ENCODE assay signal across 13 cellular contexts in the genomic region with DNA sequence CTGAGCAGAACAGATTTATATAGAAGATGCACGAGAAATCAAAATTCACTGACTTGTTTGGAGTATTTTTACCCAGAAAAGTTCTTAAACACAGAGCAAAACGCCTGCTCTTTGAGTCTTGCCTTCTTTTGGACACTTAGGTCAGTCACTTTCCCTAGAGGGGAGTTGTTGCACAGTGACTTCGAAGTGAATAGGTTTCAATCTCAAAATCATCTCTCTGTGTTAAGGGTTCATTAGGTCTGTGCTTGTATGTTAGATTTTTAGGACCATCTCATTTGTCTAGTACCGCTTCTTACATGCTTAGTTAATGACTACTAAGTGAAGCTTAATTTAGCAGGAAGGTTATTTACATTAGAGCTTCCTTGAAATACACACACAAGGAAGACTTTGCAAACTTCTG. TPM values are rescaled to one million over a fixed set of nuclear protein-coding genes. Genes with fewer than 3 reads are reported as not detected.
DNase-seq lines count a peak whose midpoint lies in the region; ATAC-seq and TF ChIP-seq lines count a peak whose summit lies in the region.
"Had no signal": no experiment of that assay in that cellular context is flagged by ENCODE, and none has a peak within 500 bp of the region (broad histone marks: within the 10 kb centered on the region; RNA-seq: fewer than 3 reads in every experiment).

No MANE protein-coding gene starts in this region.

- peak overlapping the region; percentile 72 for H3K9ac ChIP-seq in muscle layer of colon (ENCODE audit: low read length)

- H3K9me3 ChIP-seq in muscle layer of colon (ENCODE audit: low read length) (no peaks in the 10 kb centered on the region), tibial artery (no peaks in the 10 kb centered on the region)

- peaks cover 35% of the 10 kb centered on the region for H3K4me1 ChIP-seq in muscle layer of colon (ENCODE audit: insufficient read depth, low read length)
- H3K4me1 ChIP-seq in tibial artery = peaks cover 0 to 36% (median 0%) of the 10 kb centered on the region in 4 donors

- CTCF ChIA-PET in WTC11 (lab: Charles Lee) = no interaction called here

- POLR2A ChIA-PET in WTC11 (lab: Charles Lee) = no interaction called here

- H3K27me3 ChIP-seq in muscle layer of colon (ENCODE audit: control insufficient read depth in 1 of 2, insufficient read depth in 2 of 2, low read length in 2 of 2) (no peaks in the 10 kb centered on the region), tibial artery (no peaks in the 10 kb centered on the region)

- H3K27me3 Mint-ChIP-seq in dendritic cell treated with granulocyte-macrophage colony-stimulating factor and Interleukin-4, amounts not matched to agents 40 ng/mL and 50 ng/mL, for 4 days = peaks cover 4% of the 10 kb centered on the region
- no peaks in the 10 kb centered on the region for H3K27me3 Mint-ChIP-seq in WTC11 (ENCODE audit: low read depth)

- ATAC-seq in WTC11 (no peak), HG03342 (IDR thresholded peaks at IDR 0.05; ENCODE audit: unreplicated experiment) (no peak), HG03354 (IDR thresholded peaks at IDR 0.05; ENCODE audit: poor library complexity, severe bottlenecking, unreplicated experiment) (no peak)
- ATAC-seq: activated T-cell treated with anti-CD3 and anti-CD28 coated beads, Interleukin-2, amount 50 U/mL, for 72 hours had no signal

- intact Hi-C loops in dendritic cell treated with granulocyte-macrophage colony-stimulating factor and Interleukin-4, amounts not matched to agents 40 ng/mL and 50 ng/mL, for 4 days (cut with micrococcal nuclease) = loop anchor here (5.0 to 10.0 kb wide), 3 partner anchors 44 to 646 kb away; no protein-coding TSS in a partner anchor
- intact Hi-C loops in tibial artery (cut with DNase I; ENCODE audit: low total_unique reads) = no loop called here

- no peak overlapping the region for H3K4me3 Mint-ChIP-seq in dendritic cell treated with granulocyte-macrophage colony-stimulating factor and Interleukin-4, amounts not matched to agents 40 ng/mL and 50 ng/mL, for 4 days
- no peak overlapping the region for H3K4me3 Mint-ChIP-seq in WTC11
- H3K4me3 Mint-ChIP-seq: activated T-cell treated with anti-CD3 and anti-CD28 coated beads, Interleukin-2, amount 50 U/mL, for 72 hours had no signal

- H3K9me3 Mint-ChIP-seq in dendritic cell treated with granulocyte-macrophage colony-stimulating factor and Interleukin-4, amounts not matched to agents 40 ng/mL and 50 ng/mL, for 4 days = no peaks in the 10 kb centered on the region
- H3K9me3 Mint-ChIP-seq in WTC11 = no peaks in the 10 kb centered on the region
- H3K9me3 Mint-ChIP-seq: activated T-cell treated with anti-CD3 and anti-CD28 coated beads, Interleukin-2, amount 50 U/mL, for 72 hours had no signal

- H3K4me3 ChIP-seq in muscle layer of colon (ENCODE audit: low read depth in 1 of 2, low read length in 2 of 2) (peak overlapping the region; percentile 44 to 70), tibial artery (peak overlapping the region; percentile 41 to 42)

- H3K36me3 ChIP-seq in muscle layer of colon (ENCODE audit: insufficient read depth, low read length) (no peaks in the 10 kb centered on the region), tibial artery (no peaks in the 10 kb centered on the region)

- H3K27ac ChIP-seq in muscle layer of colon (ENCODE audit: low read depth, low read length) (peak overlapping the region; percentile 86), tibial artery (peak overlapping the region in 1 of 2 donors; percentile 64)

- TF ChIP-seq CTCF in tibial artery (IDR thresholded peaks at IDR 0.05) = no peak
- TF ChIP-seq CTCF in WTC11 (IDR thresholded peaks at IDR 0.05) = no peak

- DNase-seq in NCI-H69 (lab: John Stamatoyannopoulos, UW) = peak; percentile 75
- no peak for DNase-seq in tibial artery
- no peak for DNase-seq in iPS-NIHi7 (ENCODE audit: extremely low spot score)
- DNase-seq in WTC11 (ENCODE audit: low spot score) = no peak
- DNase-seq: activated CD4-positive, alpha-beta T cell treated with anti-CD3 and anti-CD28 coated beads for 48 hours; activated T-cell treated with anti-CD3 and anti-CD28 coated beads, Interleukin-2, amount 50 U/mL, for 72 hours; anterior cingulate cortex; effector CD4-positive, alpha-beta T cell; glutamatergic neuron had no signal

- H3K36me3 Mint-ChIP-seq in dendritic cell treated with granulocyte-macrophage colony-stimulating factor and Interleukin-4, amounts not matched to agents 40 ng/mL and 50 ng/mL, for 4 days (ENCODE audit: low read depth) = peaks cover 5% of the 10 kb centered on the region
- no peaks in the 10 kb centered on the region for H3K36me3 Mint-ChIP-seq in WTC11

- peaks cover 54% of the 10 kb centered on the region for H3K4me1 Mint-ChIP-seq in dendritic cell treated with granulocyte-macrophage colony-stimulating factor and Interleukin-4, amounts not matched to agents 40 ng/mL and 50 ng/mL, for 4 days (ENCODE audit: low read depth)
- peaks cover 25% of the 10 kb centered on the region for H3K4me1 Mint-ChIP-seq in WTC11

- H3K27ac Mint-ChIP-seq in dendritic cell treated with granulocyte-macrophage colony-stimulating factor and Interleukin-4, amounts not matched to agents 40 ng/mL and 50 ng/mL, for 4 days = peak overlapping the region; percentile 30
- no peak overlapping the region; the same call in 1 of the 2 replicates for H3K27ac Mint-ChIP-seq in WTC11
- H3K27ac Mint-ChIP-seq: activated T-cell treated with anti-CD3 and anti-CD28 coated beads, Interleukin-2, amount 50 U/mL, for 72 hours had no signal

TF ChIP-seq in WTC11, 78 proteins besides CTCF, POLR2A, EP300 and RAD21 (continues in another document):
- TF ChIP-seq PRRX2 (CRISPR knock-in tag; IDR thresholded peaks at IDR 0.05) = no peak
- no peak for TF ChIP-seq OVOL2 (CRISPR knock-in tag; IDR thresholded peaks at IDR 0.05; ENCODE audit: borderline replicate concordance)
- no peak for TF ChIP-seq ESRRA (CRISPR knock-in tag; IDR thresholded peaks at IDR 0.05; ENCODE audit: borderline replicate concordance)
- TF ChIP-seq FOXK1 (CRISPR knock-in tag; IDR thresholded peaks at IDR 0.05) = no peak
- TF ChIP-seq, protein P1, sequence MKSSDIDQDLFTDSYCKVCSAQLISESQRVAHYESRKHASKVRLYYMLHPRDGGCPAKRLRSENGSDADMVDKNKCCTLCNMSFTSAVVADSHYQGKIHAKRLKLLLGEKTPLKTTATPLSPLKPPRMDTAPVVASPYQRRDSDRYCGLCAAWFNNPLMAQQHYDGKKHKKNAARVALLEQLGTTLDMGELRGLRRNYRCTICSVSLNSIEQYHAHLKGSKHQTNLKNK (CRISPR knock-in tag; IDR thresholded peaks at IDR 0.05) = no peak
- no peak for TF ChIP-seq RELA (CRISPR knock-in tag; IDR thresholded peaks at IDR 0.05; ENCODE audit: borderline replicate concordance)
- TF ChIP-seq ZNF121 (CRISPR knock-in tag; IDR thresholded peaks at IDR 0.05) = no peak
- no peak for TF ChIP-seq ZNF138 (CRISPR knock-in tag; conservative IDR thresholded peaks at IDR 0.05)
- TF ChIP-seq EMX1 (CRISPR knock-in tag; IDR thresholded peaks at IDR 0.05) = no peak
- no peak for TF ChIP-seq ZNF423 (CRISPR knock-in tag; IDR thresholded peaks at IDR 0.05)
- no peak for TF ChIP-seq NFYB (CRISPR knock-in tag; conservative IDR thresholded peaks at IDR 0.05; ENCODE audit: low read depth)
- no peak for TF ChIP-seq CREB1 (CRISPR knock-in tag; IDR thresholded peaks at IDR 0.05)
- TF ChIP-seq, protein P2, sequence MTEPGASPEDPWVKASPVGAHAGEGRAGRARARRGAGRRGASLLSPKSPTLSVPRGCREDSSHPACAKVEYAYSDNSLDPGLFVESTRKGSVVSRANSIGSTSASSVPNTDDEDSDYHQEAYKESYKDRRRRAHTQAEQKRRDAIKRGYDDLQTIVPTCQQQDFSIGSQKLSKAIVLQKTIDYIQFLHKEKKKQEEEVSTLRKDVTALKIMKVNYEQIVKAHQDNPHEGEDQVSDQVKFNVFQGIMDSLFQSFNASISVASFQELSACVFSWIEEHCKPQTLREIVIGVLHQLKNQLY (CRISPR knock-in tag; IDR thresholded peaks at IDR 0.05) = no peak
- TF ChIP-seq, protein P3, sequence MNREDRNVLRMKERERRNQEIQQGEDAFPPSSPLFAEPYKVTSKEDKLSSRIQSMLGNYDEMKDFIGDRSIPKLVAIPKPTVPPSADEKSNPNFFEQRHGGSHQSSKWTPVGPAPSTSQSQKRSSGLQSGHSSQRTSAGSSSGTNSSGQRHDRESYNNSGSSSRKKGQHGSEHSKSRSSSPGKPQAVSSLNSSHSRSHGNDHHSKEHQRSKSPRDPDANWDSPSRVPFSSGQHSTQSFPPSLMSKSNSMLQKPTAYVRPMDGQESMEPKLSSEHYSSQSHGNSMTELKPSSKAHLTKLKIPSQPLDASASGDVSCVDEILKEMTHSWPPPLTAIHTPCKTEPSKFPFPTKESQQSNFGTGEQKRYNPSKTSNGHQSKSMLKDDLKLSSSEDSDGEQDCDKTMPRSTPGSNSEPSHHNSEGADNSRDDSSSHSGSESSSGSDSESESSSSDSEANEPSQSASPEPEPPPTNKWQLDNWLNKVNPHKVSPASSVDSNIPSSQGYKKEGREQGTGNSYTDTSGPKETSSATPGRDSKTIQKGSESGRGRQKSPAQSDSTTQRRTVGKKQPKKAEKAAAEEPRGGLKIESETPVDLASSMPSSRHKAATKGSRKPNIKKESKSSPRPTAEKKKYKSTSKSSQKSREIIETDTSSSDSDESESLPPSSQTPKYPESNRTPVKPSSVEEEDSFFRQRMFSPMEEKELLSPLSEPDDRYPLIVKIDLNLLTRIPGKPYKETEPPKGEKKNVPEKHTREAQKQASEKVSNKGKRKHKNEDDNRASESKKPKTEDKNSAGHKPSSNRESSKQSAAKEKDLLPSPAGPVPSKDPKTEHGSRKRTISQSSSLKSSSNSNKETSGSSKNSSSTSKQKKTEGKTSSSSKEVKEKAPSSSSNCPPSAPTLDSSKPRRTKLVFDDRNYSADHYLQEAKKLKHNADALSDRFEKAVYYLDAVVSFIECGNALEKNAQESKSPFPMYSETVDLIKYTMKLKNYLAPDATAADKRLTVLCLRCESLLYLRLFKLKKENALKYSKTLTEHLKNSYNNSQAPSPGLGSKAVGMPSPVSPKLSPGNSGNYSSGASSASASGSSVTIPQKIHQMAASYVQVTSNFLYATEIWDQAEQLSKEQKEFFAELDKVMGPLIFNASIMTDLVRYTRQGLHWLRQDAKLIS (CRISPR knock-in tag; IDR thresholded peaks at IDR 0.05; ENCODE audit: borderline replicate concordance) = no peak
- TF ChIP-seq GRHL2 (CRISPR knock-in tag; IDR thresholded peaks at IDR 0.05; ENCODE audit: insufficient replicate concordance, severe bottlenecking) = no peak

RNA-seq across cellular contexts. Expression of a gene that starts 1.8 kb away (rescaled TPM):
- 1.9 to 3.3 TPM (median 2.4 TPM) in 3 replicates for total RNA-seq in WTC11 (2021)
- total RNA-seq: activated T-cell treated with anti-CD3 and anti-CD28 coated beads, Interleukin-2, amount 50 U/mL, for 72 hours had no signal
